ENCODE assay signal across 29 cellular contexts in genomic region chr10:57300718-57301117, GRCh38.
"Had no signal": no experiment of that assay in that cellular context is flagged by ENCODE, and none has a peak within 500 bp of the region (broad histone marks: within the 10 kb centered on the region; RNA-seq: fewer than 3 reads in every experiment).

No MANE protein-coding gene starts in this region.

- H3K27ac Mint-ChIP-seq: immature natural killer cell; naive thymus-derived CD4-positive, alpha-beta T cell; nephron; stimulated activated memory B cell treated with anti-CD40 and anti-IgM and Interleukin-4, amounts not matched to agents 10 μg/mL and 1 μg/mL and 100 μg/mL, for 72 hours; stimulated activated naive CD8-positive, alpha-beta T cell treated with anti-CD3 and anti-CD28 coated beads, Interleukin-15, amount 100 ng/mL, for 72 hours had no signal

- H3K4me1 Mint-ChIP-seq: immature natural killer cell; nephron; stimulated activated memory B cell treated with anti-CD40 and anti-IgM and Interleukin-4, amounts not matched to agents 10 μg/mL and 1 μg/mL and 100 μg/mL, for 72 hours; stimulated activated naive CD8-positive, alpha-beta T cell treated with anti-CD3 and anti-CD28 coated beads, Interleukin-15, amount 100 ng/mL, for 72 hours had no signal

- H3K9me3 Mint-ChIP-seq: nephron, neural crest cell had no signal

- H3K27me3 Mint-ChIP-seq: naive thymus-derived CD4-positive, alpha-beta T cell; stimulated activated memory B cell treated with anti-CD40 and anti-IgM and Interleukin-4, amounts not matched to agents 10 μg/mL and 1 μg/mL and 100 μg/mL, for 72 hours; stimulated activated naive CD8-positive, alpha-beta T cell treated with anti-CD3 and anti-CD28 coated beads, Interleukin-15, amount 100 ng/mL, for 72 hours had no signal

- FAIRE-seq: islet of Langerhans, pancreas had no signal

- ATAC-seq: mucosa of descending colon; naive thymus-derived CD4-positive, alpha-beta T cell; pancreas; right cardiac atrium; stimulated activated memory B cell treated with anti-CD40 and anti-IgM and Interleukin-4, amounts not matched to agents 10 μg/mL and 1 μg/mL and 100 μg/mL, for 72 hours; stimulated activated naive CD8-positive, alpha-beta T cell treated with anti-CD3 and anti-CD28 coated beads, Interleukin-15, amount 100 ng/mL, for 72 hours had no signal

- H3K27me3 ChIP-seq: pancreas, sigmoid colon, transverse colon, upper lobe of left lung, vagina had no signal

- DNase-seq: hypothalamus; immature natural killer cell; left ventricle myocardium inferior; midbrain; mucosa of descending colon; naive thymus-derived CD4-positive, alpha-beta T cell; nucleus accumbens; pancreas; posterior cingulate gyrus; retina; right cardiac atrium; sigmoid colon; stimulated activated CD4-positive, alpha-beta T cell treated with anti-CD3 and anti-CD28 coated beads, Interleukin-1b, Interleukin-23, amount 100 ng/mL, for 48 hours; stimulated activated CD4-positive, alpha-beta T cell treated with anti-CD3 and anti-CD28 coated beads, Interleukin-2, amount 100 ng/mL, for 48 hours; stimulated activated CD4-positive, alpha-beta T cell treated with anti-CD3 and anti-CD28 coated beads, Interleukin-4, amount 100 ng/mL, for 4 hours; stimulated activated CD8-positive, alpha-beta memory T cell treated with anti-CD3 and anti-CD28 coated beads, Interleukin-4, amount 100 ng/mL, for 48 hours; stimulated activated naive CD4-positive, alpha-beta T cell treated with Interleukin-2 at 50 U/mL for 16 hours; stimulated activated naive CD8-positive, alpha-beta T cell treated with anti-CD3 and anti-CD28 coated beads, Interleukin-15, amount 100 ng/mL, for 72 hours; substantia nigra; transverse colon; upper lobe of left lung had no signal

- H3K9me3 ChIP-seq: left ventricle myocardium inferior, mucosa of descending colon, pancreas, prostate gland, sigmoid colon, transverse colon, upper lobe of left lung, vagina had no signal

- H3K4me2 ChIP-seq: smooth muscle cell had no signal

- H3K4me1 ChIP-seq: left ventricle myocardium inferior, pancreas, prostate gland, sigmoid colon, transverse colon, upper lobe of left lung, vagina had no signal

- H3K36me3 ChIP-seq: left ventricle myocardium inferior, pancreas, prostate gland, sigmoid colon, transverse colon, upper lobe of left lung, vagina had no signal

- H3K27ac ChIP-seq: left ventricle myocardium inferior, pancreas, prostate gland, sigmoid colon, transverse colon, upper lobe of left lung, vagina had no signal

- H3K4me3 ChIP-seq: left ventricle myocardium inferior, lung, mucosa of descending colon, pancreas, prostate gland, sigmoid colon, smooth muscle cell, transverse colon, upper lobe of left lung, vagina had no signal

- H3K36me3 Mint-ChIP-seq: immature natural killer cell; naive thymus-derived CD4-positive, alpha-beta T cell; stimulated activated memory B cell treated with anti-CD40 and anti-IgM and Interleukin-4, amounts not matched to agents 10 μg/mL and 1 μg/mL and 100 μg/mL, for 72 hours had no signal

- H3K4me3 Mint-ChIP-seq: immature natural killer cell; naive thymus-derived CD4-positive, alpha-beta T cell; nephron; neural crest cell; stimulated activated memory B cell treated with anti-CD40 and anti-IgM and Interleukin-4, amounts not matched to agents 10 μg/mL and 1 μg/mL and 100 μg/mL, for 72 hours; stimulated activated naive CD8-positive, alpha-beta T cell treated with anti-CD3 and anti-CD28 coated beads, Interleukin-15, amount 100 ng/mL, for 72 hours had no signal
